In genomic region chr11:116910378-116910777, GRCh38 we compare ENCODE assay signal across 1 cellular context.
TF ChIP-seq lines count a peak whose summit lies in the region.

No MANE protein-coding gene starts in this region.

TF ChIP-seq in K562, 482 proteins besides CTCF, POLR2A, EP300 and RAD21 (continued from another document):
- TF ChIP-seq, protein P1, sequence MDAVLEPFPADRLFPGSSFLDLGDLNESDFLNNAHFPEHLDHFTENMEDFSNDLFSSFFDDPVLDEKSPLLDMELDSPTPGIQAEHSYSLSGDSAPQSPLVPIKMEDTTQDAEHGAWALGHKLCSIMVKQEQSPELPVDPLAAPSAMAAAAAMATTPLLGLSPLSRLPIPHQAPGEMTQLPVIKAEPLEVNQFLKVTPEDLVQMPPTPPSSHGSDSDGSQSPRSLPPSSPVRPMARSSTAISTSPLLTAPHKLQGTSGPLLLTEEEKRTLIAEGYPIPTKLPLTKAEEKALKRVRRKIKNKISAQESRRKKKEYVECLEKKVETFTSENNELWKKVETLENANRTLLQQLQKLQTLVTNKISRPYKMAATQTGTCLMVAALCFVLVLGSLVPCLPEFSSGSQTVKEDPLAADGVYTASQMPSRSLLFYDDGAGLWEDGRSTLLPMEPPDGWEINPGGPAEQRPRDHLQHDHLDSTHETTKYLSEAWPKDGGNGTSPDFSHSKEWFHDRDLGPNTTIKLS (IDR thresholded peaks at IDR 0.05; ENCODE audit: borderline replicate concordance, low read depth) = no peak
- no peak for TF ChIP-seq HNRNPLL (IDR thresholded peaks at IDR 0.05; ENCODE audit: low read depth, low read length, poor library complexity, severe bottlenecking)
TF ChIP-seq in K562: peak in this region for 0.
